In the genomic region with DNA sequence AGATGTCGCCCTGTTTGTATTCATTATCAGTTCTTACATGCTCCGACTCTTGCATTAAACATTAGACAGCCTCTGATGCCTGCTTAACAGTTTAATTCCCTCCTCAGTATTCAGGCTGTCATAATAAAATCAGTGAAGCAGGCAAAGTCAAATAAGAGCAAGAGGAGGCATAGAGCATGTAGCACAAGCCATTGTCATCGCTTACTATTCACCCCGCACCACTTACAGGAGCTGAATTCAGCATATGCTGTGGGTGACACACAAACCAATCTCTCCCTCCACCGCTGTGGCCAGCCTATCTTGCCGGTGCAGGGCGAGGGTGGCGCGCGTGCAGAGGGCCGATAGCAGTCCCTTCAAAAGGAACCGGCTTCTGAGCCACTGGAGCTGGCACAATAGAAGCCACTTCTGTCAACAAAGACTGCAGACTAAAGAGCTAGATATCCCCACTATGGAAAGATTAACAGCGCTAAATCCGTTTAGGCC, we compare ENCODE assay signal across 13 cellular contexts.
DNase-seq lines count a peak whose midpoint lies in the region; ATAC-seq, FAIRE-seq and TF ChIP-seq lines count a peak whose summit lies in the region.
"Had no signal": no experiment of that assay in that cellular context is flagged by ENCODE, and none has a peak within 500 bp of the region (broad histone marks: within the 10 kb centered on the region; RNA-seq: fewer than 3 reads in every experiment).

No MANE protein-coding gene starts in this region.

- no peak for ATAC-seq in stimulated activated naive CD8-positive, alpha-beta T cell treated with anti-CD3 and anti-CD28 coated beads, Interleukin-15, Interleukin-2, amounts not matched to agents 100 U/mL and 50 U/mL, for 24 hours
- no peak for ATAC-seq in stimulated activated naive CD8-positive, alpha-beta T cell treated with anti-CD3 and anti-CD28 coated beads, Interleukin-15, amount 100 ng/mL, for 72 hours
- ATAC-seq: PC-3 had no signal

- intact Hi-C loops in Caco-2 (cut with micrococcal nuclease; ENCODE audit: unreplicated experiment): no loop called here

- CTCF ChIA-PET in Caco-2 (lab: Charles Lee): no interaction called here

- POLR2A ChIA-PET in Caco-2 (lab: Charles Lee): no interaction called here

- H3K36me3 ChIP-seq in small intestine (ENCODE audit: control insufficient read depth in 2 of 2, insufficient read depth in 2 of 2, low read length in 2 of 2) (no peaks in the 10 kb centered on the region), Caco-2 (ENCODE audit: control insufficient read depth, insufficient read depth, low read length) (no peaks in the 10 kb centered on the region)

- no peaks in the 10 kb centered on the region for H3K36me3 Mint-ChIP-seq in Caco-2 (ENCODE audit: insufficient read depth, unreplicated experiment)

- no peaks in the 10 kb centered on the region for H3K9me3 Mint-ChIP-seq in stimulated activated naive CD8-positive, alpha-beta T cell treated with anti-CD3 and anti-CD28 coated beads, Interleukin-15, amount 100 ng/mL, for 72 hours
- no peaks in the 10 kb centered on the region for H3K9me3 Mint-ChIP-seq in Caco-2 (ENCODE audit: unreplicated experiment)
- H3K9me3 Mint-ChIP-seq: activated B cell treated with CpG ODN at 0.5 μM for 24 hours had no signal

- peaks cover 55% of the 10 kb centered on the region for H3K4me1 Mint-ChIP-seq in stimulated activated naive CD8-positive, alpha-beta T cell treated with anti-CD3 and anti-CD28 coated beads, Interleukin-15, amount 100 ng/mL, for 72 hours
- no peaks in the 10 kb centered on the region for H3K4me1 Mint-ChIP-seq in Caco-2 (ENCODE audit: low read depth, unreplicated experiment)

- no peak for FAIRE-seq in small intestine (lab: Jason Lieb, UNC)

- H3K4me1 ChIP-seq in small intestine (ENCODE audit: control insufficient read depth in 2 of 2, insufficient read depth in 1 of 2, low read depth in 1 of 2, low read length in 1 of 2) (no peaks in the 10 kb centered on the region), Caco-2 (no peaks in the 10 kb centered on the region)

- no peak for TF ChIP-seq CTCF in Caco-2 (IDR thresholded peaks at IDR 0.05; ENCODE audit: insufficient read depth in 1 of 2, low read depth in 1 of 2, low read length in 1 of 2, severe bottlenecking in 1 of 2, unreplicated experiment in 1 of 2)

- H3K27me3 Mint-ChIP-seq in stimulated activated naive CD8-positive, alpha-beta T cell treated with anti-CD3 and anti-CD28 coated beads, Interleukin-15, amount 100 ng/mL, for 72 hours: peaks cover 33% of the 10 kb centered on the region
- peaks cover 33% of the 10 kb centered on the region for H3K27me3 Mint-ChIP-seq in Caco-2 (ENCODE audit: insufficient read depth, unreplicated experiment)

- H3K4me3 ChIP-seq in small intestine (ENCODE audit: low read depth in 1 of 2, low read length in 2 of 2) (no peak overlapping the region), Caco-2 (ENCODE audit: low read depth, low read length) (no peak overlapping the region)
- H3K4me3 ChIP-seq: skin epidermis had no signal

- H3K9me3 ChIP-seq in small intestine (ENCODE audit: control insufficient read depth, low read depth) (no peaks in the 10 kb centered on the region), Caco-2 (no peaks in the 10 kb centered on the region)

- no peak for TF ChIP-seq POLR2A in erythroblast (IDR thresholded peaks at IDR 0.05; ENCODE audit: low read length)

- no peak overlapping the region for H3K27ac Mint-ChIP-seq in stimulated activated naive CD8-positive, alpha-beta T cell treated with anti-CD3 and anti-CD28 coated beads, Interleukin-15, amount 100 ng/mL, for 72 hours
- H3K27ac Mint-ChIP-seq in Caco-2 (ENCODE audit: unreplicated experiment): no peak overlapping the region
- H3K27ac Mint-ChIP-seq: activated B cell treated with CpG ODN at 0.5 μM for 24 hours had no signal

- H3K27me3 ChIP-seq in small intestine (ENCODE audit: control insufficient read depth in 2 of 2, insufficient read depth in 2 of 2, low read length in 2 of 2): peaks cover 0 to 10% of the 10 kb centered on the region in 2 donors
- H3K27me3 ChIP-seq in Caco-2 (replicated peaks; ENCODE audit: control insufficient read depth, insufficient read depth, low read length): peaks cover 2% of the 10 kb centered on the region

- no TSS peak for BruUV-seq in Caco-2 (replicated peaks; lab: Mats Ljungman, UMichigan)

- WGBS in small intestine, 3 donors: 13 to 54% (median 25%) methylated on average over 14 of the region's 14 CpGs

- peak; percentile 24 for DNase-seq in stimulated activated naive CD8-positive, alpha-beta T cell treated with anti-CD3 and anti-CD28 coated beads, Interleukin-15, Interleukin-2, amounts not matched to agents 100 U/mL and 50 U/mL, for 24 hours
- DNase-seq in stimulated activated naive CD8-positive, alpha-beta T cell treated with anti-CD3 and anti-CD28 coated beads, Interleukin-15, amount 100 ng/mL, for 72 hours: no peak
- DNase-seq in OCI-M1 (lab: John Stamatoyannopoulos, UW) (peak; percentile 71), erythroblast (lab: John Stamatoyannopoulos, UW) (peak; percentile 86 to 93), small intestine (no peak), GM03348 (ENCODE audit: low spot score) (no peak), Caco-2 (no peak), midbrain (lab: John Stamatoyannopoulos, UW) (no peak)
- DNase-seq: activated B cell treated with CpG ODN at 0.5 μM for 24 hours, activated gamma-delta T cell, COR-L47, PC-3 had no signal

- H3K27ac ChIP-seq in small intestine (ENCODE audit: low read depth in 1 of 2, low read length in 1 of 2): no peak overlapping the region

- peak overlapping the region in 1 of 2 donors; percentile 10 for H3K4me3 Mint-ChIP-seq in stimulated activated naive CD8-positive, alpha-beta T cell treated with anti-CD3 and anti-CD28 coated beads, Interleukin-15, amount 100 ng/mL, for 72 hours
- H3K4me3 Mint-ChIP-seq in Caco-2 (ENCODE audit: unreplicated experiment): no peak overlapping the region
- H3K4me3 Mint-ChIP-seq: activated B cell treated with CpG ODN at 0.5 μM for 24 hours had no signal

Comparison
In these comparisons a context has a peak if more than half of its experiments do, and no peak if none do; other contexts are left out.
1. DNase-seq: peak in stimulated activated naive CD8-positive, alpha-beta T cell treated with anti-CD3 and anti-CD28 coated beads, Interleukin-15, Interleukin-2, amounts not matched to agents 100 U/mL and 50 U/mL, for 24 hours (single experiment), OCI-M1 (single experiment) and erythroblast (2 of 2); none in stimulated activated naive CD8-positive, alpha-beta T cell treated with anti-CD3 and anti-CD28 coated beads, Interleukin-15, amount 100 ng/mL, for 72 hours (0 of 2), small intestine (single experiment), GM03348 (single experiment), Caco-2 (0 of 2) and midbrain (single experiment).